Comparison of ENCODE assay signal across 13 cellular contexts in the genomic region with DNA sequence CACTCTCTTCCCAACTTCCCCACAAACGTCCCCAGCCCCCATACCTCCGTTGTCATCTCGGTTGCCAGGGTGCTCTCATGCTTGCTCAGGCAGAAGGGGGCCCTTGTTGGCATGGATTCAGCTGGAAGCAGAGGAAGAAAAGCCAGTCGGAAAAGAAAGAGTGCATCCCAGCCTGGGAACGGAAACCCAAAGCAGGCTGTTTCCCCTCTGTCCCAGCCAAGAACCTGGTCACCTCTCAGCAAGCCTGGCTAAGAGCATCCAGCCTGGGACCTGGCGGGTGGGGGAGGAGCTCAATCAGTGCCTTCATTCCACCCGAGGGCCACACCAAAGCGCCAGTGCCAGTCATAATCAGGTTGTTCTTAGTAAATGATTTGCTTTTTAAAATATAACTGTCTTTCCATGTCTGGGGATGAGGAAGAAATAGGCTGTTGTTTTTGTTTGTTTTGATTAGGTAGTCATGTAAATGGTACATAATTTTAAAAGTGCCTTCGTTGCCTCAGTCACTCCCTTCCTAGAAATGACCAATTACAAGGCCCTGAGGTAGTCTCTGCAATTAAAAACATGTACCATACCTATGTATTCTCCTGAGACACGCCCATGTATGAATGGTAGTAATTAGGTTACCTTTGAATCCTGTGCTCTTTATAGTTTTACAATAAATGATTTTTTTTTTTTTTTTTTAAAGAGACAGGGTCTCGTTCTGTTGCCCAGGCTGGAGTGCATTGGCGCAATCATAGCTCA. TPM values are rescaled to one million over a fixed set of nuclear protein-coding genes. Genes with fewer than 3 reads are reported as not detected.
DNase-seq lines count a peak whose midpoint lies in the region; ATAC-seq and TF ChIP-seq lines count a peak whose summit lies in the region.
"Had no signal": no experiment of that assay in that cellular context is flagged by ENCODE, and none has a peak within 500 bp of the region (broad histone marks: within the 10 kb centered on the region; RNA-seq: fewer than 3 reads in every experiment).

No MANE protein-coding gene starts in this region.

- no peaks in the 10 kb centered on the region for H3K36me3 ChIP-seq in endocrine pancreas (ENCODE audit: control insufficient read depth, insufficient read depth, low read length)
- H3K36me3 ChIP-seq in mesodermal cell (ENCODE audit: control insufficient read depth, insufficient read depth, low read length), result peaks cover 48% of the 10 kb centered on the region
- no peaks in the 10 kb centered on the region for H3K36me3 ChIP-seq in thoracic aorta

- H3K9me3 ChIP-seq in endocrine pancreas (ENCODE audit: control insufficient read depth, low read length) (no peaks in the 10 kb centered on the region), mesodermal cell (ENCODE audit: control insufficient read depth, low read length) (peaks cover 7% of the 10 kb centered on the region), thoracic aorta (no peaks in the 10 kb centered on the region)

- 83 to 94% methylated on average over 7 of the region's 12 CpGs for WGBS in mesodermal cell (ENCODE audit: insufficient coverage in 2 of 2), 2 experiments

- CTCF ChIA-PET in T-cell (lab: Charles Lee), result interaction anchor here (0.6 kb wide), 3 partner anchors 15 to 290 kb away, joined by 3 to 4 read pairs (median 4); no protein-coding TSS in a partner anchor

- H3K4me1 Mint-ChIP-seq in T-cell, result peaks cover 76 to 86% (median 80%) of the 10 kb centered on the region in 3 donors

- H3K27me3 ChIP-seq in endocrine pancreas (ENCODE audit: control insufficient read depth, insufficient read depth, low read length) (no peaks in the 10 kb centered on the region), thoracic aorta (replicated peaks; ENCODE audit: insufficient read depth) (no peaks in the 10 kb centered on the region)

- H3K4me1 ChIP-seq in endocrine pancreas (ENCODE audit: control insufficient read depth, insufficient read depth, low read length), result peaks cover 18% of the 10 kb centered on the region
- H3K4me1 ChIP-seq in mesodermal cell (ENCODE audit: control insufficient read depth, insufficient read depth, low read length, poor library complexity, severe bottlenecking), result peaks cover 15% of the 10 kb centered on the region
- peaks cover 34 to 83% of the 10 kb centered on the region in 2 donors for H3K4me1 ChIP-seq in thoracic aorta (ENCODE audit: control insufficient read depth in 1 of 2, low read depth in 2 of 2)

- H3K9me3 Mint-ChIP-seq in T-cell, result no peaks in the 10 kb centered on the region

- no peak for TF ChIP-seq CTCF in thoracic aorta (IDR thresholded peaks at IDR 0.05)

- H3K27ac Mint-ChIP-seq in T-cell, result peak overlapping the region in 1 of 2 donors; percentile 18
- H3K27ac Mint-ChIP-seq: activated naive CD8-positive, alpha-beta T cell had no signal

- H3K9ac ChIP-seq in endocrine pancreas (ENCODE audit: control insufficient read depth, insufficient read depth, low read length), result no peak overlapping the region

- H3K27ac ChIP-seq in mesodermal cell (ENCODE audit: low read depth, low read length, severe bottlenecking), result peak overlapping the region; percentile 6
- peak overlapping the region in 1 of 2 donors; percentile 15 for H3K27ac ChIP-seq in thoracic aorta
- H3K27ac ChIP-seq: 22Rv1 had no signal

- H3K36me3 Mint-ChIP-seq in T-cell, result peaks cover 39% of the 10 kb centered on the region

- DNase-seq in NCI-H1694 treated with DMSO at 0.1 percent for 48 hours (lab: John Stamatoyannopoulos, UW) (peak; percentile 2), NCI-H1694 (lab: John Stamatoyannopoulos, UW) (no peak), thoracic aorta (ENCODE audit: low spot score) (no peak), T-cell (no peak)
- DNase-seq in activated CD4-positive, alpha-beta T cell treated with anti-CD3 and anti-CD28 coated beads for 4 hours, result no peak
- DNase-seq: midbrain; stimulated activated naive CD4-positive, alpha-beta T cell treated with Interleukin-2 at 50 U/mL for 16 hours; SW 1271 had no signal

- POLR2A ChIA-PET in T-cell (lab: Charles Lee), result interaction anchor here in 1 of 2 donors (0.6 kb wide), 1 partner anchor 12 kb away, joined by 5 read pairs; no protein-coding TSS in a partner anchor

- H3K4me3 Mint-ChIP-seq in T-cell, result no peak overlapping the region
- H3K4me3 Mint-ChIP-seq: activated naive CD8-positive, alpha-beta T cell had no signal

- ATAC-seq in thoracic aorta (ENCODE audit: insufficient number of reproducible peaks, low FRiP score, low read depth), result no peak
- no peak for ATAC-seq in T-cell (replicated peaks in 1 of 4)
- no peak for ATAC-seq in HG03565 (IDR thresholded peaks at IDR 0.05; ENCODE audit: unreplicated experiment)

- H3K4me3 ChIP-seq in endocrine pancreas (ENCODE audit: control insufficient read depth, insufficient read depth, low read length) (peak overlapping the region; percentile 27), mesodermal cell (ENCODE audit: extremely low read depth, insufficient read depth, low read length, poor library complexity, severe bottlenecking) (no peak overlapping the region), thoracic aorta (peak overlapping the region; percentile 21)

- H3K27me3 Mint-ChIP-seq in T-cell, result no peaks in the 10 kb centered on the region
- H3K27me3 Mint-ChIP-seq: activated naive CD8-positive, alpha-beta T cell had no signal

RNA-seq across cellular contexts. Expression of a gene that starts 21.1 kb away (rescaled TPM):
- polyA plus RNA-seq in mesodermal cell (2013, experiment 1 of 2), result 107 TPM
- 102 TPM for polyA plus RNA-seq in mesodermal cell (2013, experiment 2 of 2)
- total RNA-seq in thoracic aorta (100 to 1,000 TPM in 1 of 2 donors, 10 to 100 TPM in 1; 69.5 to 104 TPM), T-cell (10 to 100 TPM; 45.1 to 64.7 (median 60.8) TPM)
